ENCODE assay signal across 13 cellular contexts in the genomic region with DNA sequence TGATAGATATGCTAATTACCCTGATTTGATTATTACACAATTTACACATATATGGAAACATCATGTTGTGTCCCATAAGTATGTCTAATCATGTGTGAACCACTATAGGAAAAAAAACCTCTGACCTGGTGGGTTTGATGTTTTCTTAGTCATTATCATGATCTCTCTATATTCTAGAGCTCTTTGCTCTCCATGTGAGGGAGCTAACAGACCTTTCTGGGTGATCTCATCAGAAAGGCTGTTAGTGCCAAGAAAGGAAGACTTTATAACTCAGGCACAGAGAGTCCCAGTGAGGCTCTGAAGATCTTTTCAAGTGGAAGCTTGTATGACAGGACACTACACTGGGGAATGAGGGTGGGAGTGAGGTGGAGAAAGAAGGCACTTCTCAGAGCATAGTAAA.
DNase-seq lines count a peak whose midpoint lies in the region; ATAC-seq, FAIRE-seq and TF ChIP-seq lines count a peak whose summit lies in the region.
"Had no signal": no experiment of that assay in that cellular context is flagged by ENCODE, and none has a peak within 500 bp of the region (broad histone marks: within the 10 kb centered on the region; RNA-seq: fewer than 3 reads in every experiment).

No MANE protein-coding gene starts in this region.

- no peak for FAIRE-seq in HTR-8/SVneo (lab: Jason Lieb, UNC)

- DNase-seq in AG08395 (ENCODE audit: low spot score), result peak; percentile 38
- DNase-seq in HTR-8/SVneo (ENCODE audit: insufficient read length, low spot score), result peak; percentile 48
- DNase-seq in brain microvascular endothelial cell, result peak; percentile 51
- DNase-seq in kidney tubule cell (ENCODE audit: low spot score), result peak; percentile 20
- no peak for DNase-seq in DMS79 treated with DMSO at 0.1 percent for 48 hours (lab: John Stamatoyannopoulos, UW)
- no peak for DNase-seq in activated CD4-positive, alpha-beta T cell treated with anti-CD3 and anti-CD28 coated beads, Interleukin-2, amount 50 U/mL, for 48 hours
- no peak for DNase-seq in NCI-H187 treated with DMSO at 0.1 percent for 48 hours (lab: John Stamatoyannopoulos, UW)
- DNase-seq: C1 segment of cervical spinal cord; kidney glomerular epithelial cell; NCI-H526; stimulated activated naive CD8-positive, alpha-beta T cell treated with anti-CD3 and anti-CD28 coated beads, Interleukin-15, amount 100 ng/mL, for 72 hours had no signal

- no peaks in the 10 kb centered on the region for H3K36me3 ChIP-seq in brain microvascular endothelial cell (replicated peaks)

- in situ Hi-C loops in brain microvascular endothelial cell (cut with HindIII; ENCODE audit: low pct_ligation_motif_present, low sequenced_read_pairs), result no loop called here

- ATAC-seq in GM18870 (IDR thresholded peaks at IDR 0.05; ENCODE audit: unreplicated experiment), result no peak
- ATAC-seq: stimulated activated naive CD8-positive, alpha-beta T cell treated with anti-CD3 and anti-CD28 coated beads, Interleukin-15, amount 100 ng/mL, for 72 hours had no signal

- peak overlapping the region; percentile 8 for H3K27ac ChIP-seq in brain microvascular endothelial cell
- H3K27ac ChIP-seq: epithelial cell of prostate had no signal

- peak; percentile 35 for TF ChIP-seq CTCF in brain microvascular endothelial cell (IDR thresholded peaks at IDR 0.05; ENCODE audit: low read depth, low read length, missing control alignments)

- H3K27me3 ChIP-seq in brain microvascular endothelial cell (replicated peaks), result no peaks in the 10 kb centered on the region

- no peak overlapping the region for H3K4me3 ChIP-seq in brain microvascular endothelial cell (ENCODE audit: low read depth, low read length)

Comparison
In these comparisons a context has a peak if more than half of its experiments do, and no peak if none do; other contexts are left out.
1. DNase-seq: peak in AG08395 (single experiment), HTR-8/SVneo (single experiment), brain microvascular endothelial cell (single experiment) and kidney tubule cell (single experiment); none in DMS79 treated with DMSO at 0.1 percent for 48 hours (single experiment), activated CD4-positive, alpha-beta T cell treated with anti-CD3 and anti-CD28 coated beads, Interleukin-2, amount 50 U/mL, for 48 hours (0 of 2) and NCI-H187 treated with DMSO at 0.1 percent for 48 hours (single experiment).